Comparison of ENCODE assay signal across 12 cellular contexts in the genomic region with DNA sequence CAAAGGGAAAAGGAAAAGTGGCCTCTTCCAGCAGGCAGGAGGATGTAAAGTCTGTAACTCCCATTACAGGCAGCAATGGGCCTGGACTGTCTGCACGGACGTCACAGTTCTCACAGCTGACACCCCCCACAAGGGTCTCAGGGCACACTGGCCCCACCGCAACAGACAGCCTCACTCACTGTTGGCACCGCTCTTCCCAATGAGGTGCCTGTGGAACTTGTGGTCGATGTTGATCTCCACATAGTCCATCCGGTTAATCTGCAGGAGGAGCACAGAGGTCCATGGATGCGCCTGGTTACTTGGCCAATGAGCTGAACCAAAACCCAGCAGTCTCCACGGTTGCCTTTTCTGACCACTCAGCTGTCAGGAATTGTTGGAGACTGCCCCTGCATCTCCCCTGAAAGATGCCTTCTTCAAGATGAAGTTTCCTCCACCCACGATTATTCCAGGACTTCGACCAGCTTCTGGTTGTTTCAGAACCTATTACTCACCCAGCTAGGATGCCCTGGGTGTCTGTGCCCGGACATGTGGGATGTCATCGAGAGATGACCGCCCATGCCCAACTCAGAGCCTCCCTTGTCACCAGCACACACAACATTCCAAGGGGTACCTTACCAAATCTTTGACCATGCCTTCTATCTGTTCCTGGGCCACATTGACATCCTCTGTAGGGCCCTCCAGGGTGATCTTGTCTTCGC.
A peak's percentile ranks its signal among the peaks of the same experiment; 100 is the strongest.
DNase-seq lines count a peak whose midpoint lies in the region; ATAC-seq and TF ChIP-seq lines count a peak whose summit lies in the region.
"Had no signal": no experiment of that assay in that cellular context is flagged by ENCODE, and none has a peak within 500 bp of the region (broad histone marks: within the 10 kb centered on the region; RNA-seq: fewer than 3 reads in every experiment).

No MANE protein-coding gene starts in this region.

- no peak overlapping the region for H3K4ac ChIP-seq in neuronal stem cell (ENCODE audit: low read length)

- H3K4me1 ChIP-seq in neuronal stem cell (ENCODE audit: control insufficient read depth in 2 of 2, insufficient read depth in 1 of 2, low read depth in 1 of 2, low read length in 2 of 2): no peaks in the 10 kb centered on the region
- H3K4me1 ChIP-seq in upper lobe of right lung: no peaks in the 10 kb centered on the region

- POLR2A ChIA-PET in RWPE1 (lab: Yijun Ruan, JAX; ENCODE audit: low non-redundant PET): no interaction called here

- H3K27ac ChIP-seq in RWPE1 (peak overlapping the region; percentile 11), coronary artery (no peak overlapping the region), neuronal stem cell (replicated peaks; ENCODE audit: low read length) (no peak overlapping the region), upper lobe of right lung (no peak overlapping the region)
- H3K27ac ChIP-seq: HL-60 had no signal

- peak overlapping the region; percentile 8 for H3K9ac ChIP-seq in neuronal stem cell (ENCODE audit: low read depth, low read length, poor library complexity)

- no peak overlapping the region for H2AFZ ChIP-seq in neuronal stem cell (ENCODE audit: low read length)

- H2BK12ac ChIP-seq in neuronal stem cell (ENCODE audit: low read length): no peak overlapping the region

- no peak overlapping the region for H3K14ac ChIP-seq in neuronal stem cell (ENCODE audit: low read length)

- no peak overlapping the region for H2AK5ac ChIP-seq in neuronal stem cell (ENCODE audit: low read depth, low read length)

- H3K4me3 ChIP-seq in coronary artery: no peak overlapping the region
- H3K4me3 ChIP-seq in neuronal stem cell (ENCODE audit: low read length in 2 of 2): no peak overlapping the region
- no peak overlapping the region for H3K4me3 ChIP-seq in upper lobe of right lung

- H3K79me1 ChIP-seq in neuronal stem cell (ENCODE audit: low read depth, low read length): no peaks in the 10 kb centered on the region

- CTCF ChIA-PET in RWPE1 (lab: Yijun Ruan, JAX): interaction anchor here (0.6 kb wide), 1 partner anchor 42 kb away, joined by 3 read pairs; no protein-coding TSS in a partner anchor

- H2BK15ac ChIP-seq in neuronal stem cell (ENCODE audit: low read length): no peak overlapping the region

- no peak overlapping the region for H4K8ac ChIP-seq in neuronal stem cell (ENCODE audit: low read depth, low read length)

- H3K9me3 ChIP-seq in neuronal stem cell (replicated peaks in 1 of 2; ENCODE audit: control insufficient read depth in 2 of 2, insufficient read depth in 1 of 2, low read depth in 1 of 2, low read length in 2 of 2): no peaks in the 10 kb centered on the region
- no peaks in the 10 kb centered on the region for H3K9me3 ChIP-seq in upper lobe of right lung

- no peak overlapping the region for H3K18ac ChIP-seq in neuronal stem cell (ENCODE audit: low read length)

- H3K36me3 ChIP-seq in neuronal stem cell (replicated peaks in 1 of 2; ENCODE audit: control insufficient read depth in 2 of 2, insufficient read depth in 2 of 2, low read length in 2 of 2) (peaks cover 74 to 99% of the 10 kb centered on the region in 2 donors), upper lobe of right lung (peaks cover 100% of the 10 kb centered on the region)

- H3K27me3 ChIP-seq in neuronal stem cell (ENCODE audit: control insufficient read depth in 3 of 3, insufficient read depth in 3 of 3, low read depth in 1 of 3, low read length in 3 of 3): no peaks in the 10 kb centered on the region
- H3K27me3 ChIP-seq in upper lobe of right lung: no peaks in the 10 kb centered on the region

- DNase-seq in RWPE1 (ENCODE audit: low spot score) (no peak), coronary artery (ENCODE audit: low spot score) (peak; percentile 8), neuronal stem cell (ENCODE audit: low spot score) (no peak), upper lobe of right lung (peak; percentile 19), cerebellar nuclear complex (lab: John Stamatoyannopoulos, UW) (no peak)
- DNase-seq in stimulated activated naive CD8-positive, alpha-beta T cell treated with anti-CD3 and anti-CD28 coated beads, Interleukin-15, Interleukin-2, amounts not matched to agents 100 U/mL and 50 U/mL, for 24 hours: no peak
- DNase-seq: C1 segment of cervical spinal cord; CD4-positive, alpha-beta memory T cell; DMS79; HCEC 1CT had no signal

- WGBS in neuronal stem cell (ENCODE audit: extremely low coverage in 2 of 2, insufficient read length in 2 of 2, insufficient replicate concordance in 1 of 2), 2 donors: no CpG with 5 or more reads among the region's 14 CpGs

- H3K23ac ChIP-seq in neuronal stem cell (ENCODE audit: low read depth, low read length, poor library complexity): no peak overlapping the region

- intact Hi-C loops in upper lobe of right lung (cut with DNase I): no loop called here

- no peak overlapping the region for H2BK120ac ChIP-seq in neuronal stem cell (ENCODE audit: low read depth, low read length)

- H4K91ac ChIP-seq in neuronal stem cell (ENCODE audit: low read depth, low read length, poor library complexity): no peak overlapping the region

- H3K4me2 ChIP-seq in neuronal stem cell (ENCODE audit: insufficient read depth, low read length, poor library complexity, severe bottlenecking): no peak overlapping the region

- no peak overlapping the region for H2BK5ac ChIP-seq in neuronal stem cell (ENCODE audit: low read length)

- TF ChIP-seq CTCF in RWPE1 (conservative IDR thresholded peaks at IDR 0.05; ENCODE audit: low read depth) (no peak), coronary artery (IDR thresholded peaks at IDR 0.05) (no peak), upper lobe of right lung (IDR thresholded peaks at IDR 0.05) (no peak)

- ATAC-seq in upper lobe of right lung (no peak), HG03521 (IDR thresholded peaks at IDR 0.05; ENCODE audit: unreplicated experiment) (no peak)
- no peak for ATAC-seq in stimulated activated naive CD8-positive, alpha-beta T cell treated with anti-CD3 and anti-CD28 coated beads, Interleukin-15, Interleukin-2, amounts not matched to agents 100 U/mL and 50 U/mL, for 24 hours

Comparison
In these comparisons a context has a peak if more than half of its experiments do, and no peak if none do; other contexts are left out.
1. DNase-seq: peak in coronary artery (single experiment) and upper lobe of right lung (single experiment); none in RWPE1 (single experiment), neuronal stem cell (single experiment), stimulated activated naive CD8-positive, alpha-beta T cell treated with anti-CD3 and anti-CD28 coated beads, Interleukin-15, Interleukin-2, amounts not matched to agents 100 U/mL and 50 U/mL, for 24 hours (single experiment) and cerebellar nuclear complex (0 of 2).